ENCODE assay signal across 11 cellular contexts in the genomic region with DNA sequence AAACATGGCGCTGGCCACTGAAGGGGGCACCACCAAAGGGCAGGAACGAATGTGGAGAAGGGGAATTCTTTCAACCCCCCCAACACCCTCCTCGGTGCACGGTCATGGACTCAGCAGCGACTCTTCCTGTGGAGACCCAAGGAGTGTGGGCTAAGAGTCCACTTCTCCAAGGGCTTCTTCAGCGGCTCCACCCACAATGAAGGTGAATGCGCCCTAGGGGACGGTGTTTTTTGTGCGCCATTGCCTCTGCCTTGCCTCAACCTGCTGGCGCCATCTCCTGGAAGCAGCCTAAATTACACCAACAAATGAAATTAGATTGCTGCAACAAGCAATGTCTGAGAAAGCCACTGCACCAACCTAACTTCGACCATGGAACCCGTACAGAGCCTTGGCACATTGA.
A peak's percentile ranks its signal among the peaks of the same experiment; 100 is the strongest.
DNase-seq lines count a peak whose midpoint lies in the region; ATAC-seq and TF ChIP-seq lines count a peak whose summit lies in the region.
"Had no signal": no experiment of that assay in that cellular context is flagged by ENCODE, and none has a peak within 500 bp of the region (broad histone marks: within the 10 kb centered on the region; RNA-seq: fewer than 3 reads in every experiment).

No MANE protein-coding gene starts in this region.

- CTCF ChIA-PET in activated CD4-positive, alpha-beta memory T cell treated with anti-CD3 and anti-CD28 coated beads for 36 hours (lab: Charles Lee) = no interaction called here

- no peaks in the 10 kb centered on the region for H3K4me1 ChIP-seq in Karpas-422 (ENCODE audit: low read length)
- no peaks in the 10 kb centered on the region for H3K4me1 ChIP-seq in stomach
- H3K4me1 ChIP-seq: parathyroid adenoma had no signal

- H3K9me3 ChIP-seq in Karpas-422 (ENCODE audit: low read length) = peaks cover 21% of the 10 kb centered on the region
- peaks cover 0 to 15% (median 4%) of the 10 kb centered on the region in 4 donors for H3K9me3 ChIP-seq in stomach

- peaks cover 65% of the 10 kb centered on the region for H3K9me3 Mint-ChIP-seq in mesothelial cell of epicardium
- no peaks in the 10 kb centered on the region for H3K9me3 Mint-ChIP-seq in activated CD4-positive, alpha-beta memory T cell treated with anti-CD3 and anti-CD28 coated beads for 36 hours

- no peaks in the 10 kb centered on the region for H3K9me2 ChIP-seq in Karpas-422 (replicated peaks; ENCODE audit: insufficient read depth, low read length)

- H3K27ac Mint-ChIP-seq in mesothelial cell of epicardium = no peak overlapping the region
- no peak overlapping the region for H3K27ac Mint-ChIP-seq in activated CD4-positive, alpha-beta memory T cell treated with anti-CD3 and anti-CD28 coated beads for 36 hours
- H3K27ac Mint-ChIP-seq: CD4-positive, CD25-positive, alpha-beta regulatory T cell had no signal

- TF ChIP-seq CTCF in mesothelial cell of epicardium (IDR thresholded peaks at IDR 0.05; ENCODE audit: unreplicated experiment) (peak; percentile 22), stomach (IDR thresholded peaks at IDR 0.05) (no peak)

- H3K27ac ChIP-seq in Karpas-422 (ENCODE audit: low read length) (no peak overlapping the region), stomach (no peak overlapping the region)
- H3K27ac ChIP-seq: dorsolateral prefrontal cortex, parathyroid adenoma had no signal

- no peaks in the 10 kb centered on the region for H3K36me3 Mint-ChIP-seq in mesothelial cell of epicardium
- H3K36me3 Mint-ChIP-seq in activated CD4-positive, alpha-beta memory T cell treated with anti-CD3 and anti-CD28 coated beads for 36 hours = no peaks in the 10 kb centered on the region
- H3K36me3 Mint-ChIP-seq: CD4-positive, CD25-positive, alpha-beta regulatory T cell had no signal

- H3K9ac ChIP-seq in Karpas-422 (ENCODE audit: low read length) = no peak overlapping the region
- H3K9ac ChIP-seq: parathyroid adenoma had no signal

- no peak for TF ChIP-seq POLR2A in stomach (IDR thresholded peaks at IDR 0.05)

- POLR2A ChIA-PET in activated CD4-positive, alpha-beta memory T cell treated with anti-CD3 and anti-CD28 coated beads for 36 hours (lab: Charles Lee) = no interaction called here

- H3K4me1 Mint-ChIP-seq in mesothelial cell of epicardium = no peaks in the 10 kb centered on the region
- H3K4me1 Mint-ChIP-seq in activated CD4-positive, alpha-beta memory T cell treated with anti-CD3 and anti-CD28 coated beads for 36 hours (ENCODE audit: low read depth) = no peaks in the 10 kb centered on the region
- H3K4me1 Mint-ChIP-seq: CD4-positive, CD25-positive, alpha-beta regulatory T cell had no signal

- peak; percentile 10 for DNase-seq in activated CD4-positive, alpha-beta T cell treated with anti-CD3 and anti-CD28 coated beads for 48 hours
- no peak for DNase-seq in activated CD4-positive, alpha-beta T cell treated with anti-CD3 and anti-CD28 coated beads for 1 hour
- DNase-seq in Karpas-422 (peak; percentile 75), amniotic epithelial cell (ENCODE audit: low read depth) (peak; percentile 7), mesothelial cell of epicardium (ENCODE audit: low spot score in 2 of 2, unreplicated experiment in 2 of 2) (no peak), stomach (no peak)
- DNase-seq in activated CD4-positive, alpha-beta memory T cell treated with anti-CD3 and anti-CD28 coated beads for 36 hours = no peak

- H3K27me3 Mint-ChIP-seq in mesothelial cell of epicardium (ENCODE audit: low read depth) = no peaks in the 10 kb centered on the region
- no peaks in the 10 kb centered on the region for H3K27me3 Mint-ChIP-seq in activated CD4-positive, alpha-beta memory T cell treated with anti-CD3 and anti-CD28 coated beads for 36 hours
- H3K27me3 Mint-ChIP-seq: CD4-positive, CD25-positive, alpha-beta regulatory T cell had no signal

- H3K27me3 ChIP-seq in Karpas-422 (ENCODE audit: low read length) (no peaks in the 10 kb centered on the region), stomach (no peaks in the 10 kb centered on the region)

- H2AFZ ChIP-seq in Karpas-422 (ENCODE audit: low read length) = no peak overlapping the region
- H2AFZ ChIP-seq: parathyroid adenoma had no signal

- H3K36me3 ChIP-seq in Karpas-422 (ENCODE audit: insufficient read depth, low read length) = no peaks in the 10 kb centered on the region
- no peaks in the 10 kb centered on the region for H3K36me3 ChIP-seq in stomach

- no peaks in the 10 kb centered on the region for H3K79me2 ChIP-seq in Karpas-422 (ENCODE audit: low read length)
- H3K79me2 ChIP-seq: parathyroid adenoma had no signal

- 35 to 47% (median 45%) methylated on average over 10 to 12 of the region's 12 CpGs for WGBS in stomach, 5 donors

- intact Hi-C loops in activated CD4-positive, alpha-beta memory T cell treated with anti-CD3 and anti-CD28 coated beads for 36 hours (cut with micrococcal nuclease) = no loop called here
- intact Hi-C loops in stomach (cut with DNase I; ENCODE audit: low total_unique reads) = no loop called here

- H3K4me3 ChIP-seq in Karpas-422 (ENCODE audit: low read length) = no peak overlapping the region
- H3K4me3 ChIP-seq in stomach = no peak overlapping the region
- H3K4me3 ChIP-seq: dorsolateral prefrontal cortex had no signal

- no peak overlapping the region for H3K4me2 ChIP-seq in Karpas-422 (ENCODE audit: low read depth, low read length, poor library complexity, severe bottlenecking)

- no peak overlapping the region for H3K4me3 Mint-ChIP-seq in mesothelial cell of epicardium
- no peak overlapping the region for H3K4me3 Mint-ChIP-seq in activated CD4-positive, alpha-beta memory T cell treated with anti-CD3 and anti-CD28 coated beads for 36 hours
- H3K4me3 Mint-ChIP-seq: CD4-positive, CD25-positive, alpha-beta regulatory T cell had no signal

- no peak for ATAC-seq in HG02571 (IDR thresholded peaks at IDR 0.05; ENCODE audit: unreplicated experiment)

- no peaks in the 10 kb centered on the region for H4K20me1 ChIP-seq in Karpas-422 (ENCODE audit: insufficient read depth, low read depth, low read length)

- TF ChIP-seq EP300 in stomach (IDR thresholded peaks at IDR 0.05) = no peak

Comparison
In these comparisons a context has a peak if more than half of its experiments do, and no peak if none do; other contexts are left out.
1. DNase-seq: peak in activated CD4-positive, alpha-beta T cell treated with anti-CD3 and anti-CD28 coated beads for 48 hours (single experiment), Karpas-422 (single experiment) and amniotic epithelial cell (single experiment); none in activated CD4-positive, alpha-beta T cell treated with anti-CD3 and anti-CD28 coated beads for 1 hour (single experiment), mesothelial cell of epicardium (0 of 2), activated CD4-positive, alpha-beta memory T cell treated with anti-CD3 and anti-CD28 coated beads for 36 hours (single experiment) and stomach (single experiment).